Comparison of ENCODE assay signal across 9 cellular contexts in genomic region chr4:143377635-143378099, GRCh38. TPM values are rescaled to one million over a fixed set of nuclear protein-coding genes. Genes with fewer than 3 reads are reported as not detected.
A peak's percentile ranks its signal among the peaks of the same experiment; 100 is the strongest.
DNase-seq lines count a peak whose midpoint lies in the region; ATAC-seq, FAIRE-seq and TF ChIP-seq lines count a peak whose summit lies in the region.
"Had no signal": no experiment of that assay in that cellular context is flagged by ENCODE, and none has a peak within 500 bp of the region (broad histone marks: within the 10 kb centered on the region; RNA-seq: fewer than 3 reads in every experiment).

No MANE protein-coding gene starts in this region.

- DNase-seq in IMR-90 (no peak), GM10266 (ENCODE audit: extremely low spot score) (no peak), H54 (ENCODE audit: insufficient read length, low spot score) (no peak), H9 (no peak), Caco-2 (no peak)
- DNase-seq: GDM1 had no signal

- H3K27me3 Mint-ChIP-seq in H9 (ENCODE audit: low read depth), result no peaks in the 10 kb centered on the region
- no peaks in the 10 kb centered on the region for H3K27me3 Mint-ChIP-seq in Caco-2 (ENCODE audit: insufficient read depth, unreplicated experiment)

- ATAC-seq in GM18519 (IDR thresholded peaks at IDR 0.05; ENCODE audit: low FRiP score, unreplicated experiment) (peak; percentile 55), GM21737 (IDR thresholded peaks at IDR 0.05; ENCODE audit: unreplicated experiment) (peak; percentile 33), IMR-90 (ENCODE audit: low read depth) (no peak)

- no peak for TF ChIP-seq RAD21 in IMR-90 (IDR thresholded peaks at IDR 0.05; ENCODE audit: low read length)

- H3K23me2 ChIP-seq in H9 (ENCODE audit: insufficient read length, low read depth, low read length, poor library complexity, severe bottlenecking), result no peaks in the 10 kb centered on the region

- H3K27me3 ChIP-seq in IMR-90 (ENCODE audit: control insufficient read depth, insufficient read depth, low read length) (no peaks in the 10 kb centered on the region), muscle layer of colon (ENCODE audit: control insufficient read depth in 1 of 2, insufficient read depth in 2 of 2, low read length in 2 of 2) (no peaks in the 10 kb centered on the region), H9 (ENCODE audit: insufficient read depth, low read length) (no peaks in the 10 kb centered on the region), Caco-2 (replicated peaks; ENCODE audit: control insufficient read depth, insufficient read depth, low read length) (no peaks in the 10 kb centered on the region)

- dilution Hi-C loops in IMR-90 (cut with HindIII; ENCODE audit: low sequenced_read_pairs, unreplicated experiment), result no loop called here

- H2BK15ac ChIP-seq in IMR-90 (ENCODE audit: low read depth, low read length) (no peak overlapping the region), H9 (ENCODE audit: low read depth, low read length) (no peak overlapping the region)

- FAIRE-seq in H54 (lab: Jason Lieb, UNC), result no peak

- H3K9me3 ChIP-seq in IMR-90 (ENCODE audit: control insufficient read depth, insufficient read depth, low read length) (no peaks in the 10 kb centered on the region), muscle layer of colon (ENCODE audit: low read length) (no peaks in the 10 kb centered on the region), H9 (ENCODE audit: control insufficient read depth, low read depth, low read length) (no peaks in the 10 kb centered on the region), Caco-2 (no peaks in the 10 kb centered on the region)

- intact Hi-C loops in IMR-90 (cut with micrococcal nuclease) (loop anchor here (5.0 kb wide), 1 partner anchor 105 kb away; no protein-coding TSS in a partner anchor), Caco-2 (cut with micrococcal nuclease; ENCODE audit: unreplicated experiment) (no loop called here)

- POLR2A ChIA-PET in IMR-90 (lab: Charles Lee; ENCODE audit: unreplicated experiment), result interaction anchor here (0.6 kb wide), 1 partner anchor 192 kb away, joined by 9 read pairs; no protein-coding TSS in a partner anchor
- POLR2A ChIA-PET in Caco-2 (lab: Charles Lee), result no interaction called here

- H2BK120ac ChIP-seq in IMR-90 (ENCODE audit: low read depth, low read length) (no peak overlapping the region), H9 (ENCODE audit: low read depth, low read length, poor library complexity, severe bottlenecking) (no peak overlapping the region)

- no peak overlapping the region for H2AK5ac ChIP-seq in IMR-90 (ENCODE audit: low read depth, low read length)
- no peak overlapping the region for H2AK5ac ChIP-seq in H9 (ENCODE audit: insufficient read length, low read length)

- no peak overlapping the region for H3T11ph ChIP-seq in H9 (ENCODE audit: low read length)

- H3K18ac ChIP-seq in IMR-90 (ENCODE audit: low read depth, low read length), result no peak overlapping the region
- no peak overlapping the region for H3K18ac ChIP-seq in H9 (ENCODE audit: insufficient read length, low read depth, low read length)

- H3K4me3 ChIP-seq in IMR-90 (ENCODE audit: insufficient read depth, low read depth, low read length), result no peak overlapping the region
- H3K4me3 ChIP-seq in muscle layer of colon (ENCODE audit: low read depth in 1 of 2, low read length in 2 of 2), result no peak overlapping the region
- no peak overlapping the region for H3K4me3 ChIP-seq in Caco-2 (ENCODE audit: low read depth, low read length)

- H3K14ac ChIP-seq in IMR-90 (replicated peaks; ENCODE audit: low read depth, low read length) (no peak overlapping the region), H9 (ENCODE audit: insufficient read depth, low read length) (no peak overlapping the region)

- H3K4me3 Mint-ChIP-seq in H9 (no peak overlapping the region), Caco-2 (ENCODE audit: unreplicated experiment) (no peak overlapping the region)

- H4K8ac ChIP-seq in IMR-90 (ENCODE audit: low read depth in 2 of 2, low read length in 2 of 2), result no peak overlapping the region
- H4K8ac ChIP-seq in H9 (replicated peaks; ENCODE audit: insufficient read length, low read depth, low read length), result no peak overlapping the region

- 50% methylated on average over 1 of the region's 7 CpGs; no CpG with 5 or more reads in 1 of the 2 experiments for WGBS in IMR-90 (ENCODE audit: extremely low coverage in 2 of 2, insufficient read length in 1 of 2), 2 experiments
- WGBS in H9 (ENCODE audit: extremely low coverage, insufficient read length, low lambda C conversion rate), result no CpG with 5 or more reads among the region's 7 CpGs

- no peaks in the 10 kb centered on the region for H3K36me3 ChIP-seq in IMR-90 (ENCODE audit: control insufficient read depth, insufficient read depth, low read length)
- no peaks in the 10 kb centered on the region for H3K36me3 ChIP-seq in muscle layer of colon (ENCODE audit: insufficient read depth, low read length)
- H3K36me3 ChIP-seq in Caco-2 (ENCODE audit: control insufficient read depth, insufficient read depth, low read length), result no peaks in the 10 kb centered on the region

- CTCF ChIA-PET in IMR-90 (lab: Yijun Ruan, JAX) (no interaction called here), Caco-2 (lab: Charles Lee) (no interaction called here)

- H3K4me2 ChIP-seq in IMR-90 (ENCODE audit: low read depth, low read length) (no peak overlapping the region), H9 (ENCODE audit: insufficient read depth, insufficient read length, low read length) (no peak overlapping the region)

- H3K23ac ChIP-seq in IMR-90 (ENCODE audit: low read depth, low read length), result peak overlapping the region; percentile 17; the same call in 1 of the 2 replicates
- H3K23ac ChIP-seq in H9 (ENCODE audit: insufficient read length, low read depth, low read length), result no peak overlapping the region

- H4K5ac ChIP-seq in IMR-90 (ENCODE audit: low read depth, low read length), result no peak overlapping the region
- H4K5ac ChIP-seq in H9 (ENCODE audit: insufficient read length, low read depth, low read length), result no peak overlapping the region

- H3K56ac ChIP-seq in IMR-90 (ENCODE audit: extremely low read depth, insufficient read depth, low read length) (no peak overlapping the region), H9 (ENCODE audit: insufficient read length, low read depth, low read length) (no peak overlapping the region)

- H3K4me1 ChIP-seq in IMR-90 (ENCODE audit: control insufficient read depth, insufficient read depth, low read length) (peaks cover 15% of the 10 kb centered on the region), muscle layer of colon (ENCODE audit: insufficient read depth, low read length) (peaks cover 91% of the 10 kb centered on the region), H9 (ENCODE audit: insufficient read depth, low read length) (peaks cover 8% of the 10 kb centered on the region), Caco-2 (peaks cover 48% of the 10 kb centered on the region)

- no peaks in the 10 kb centered on the region for H3K9me3 Mint-ChIP-seq in H9
- no peaks in the 10 kb centered on the region for H3K9me3 Mint-ChIP-seq in Caco-2 (ENCODE audit: unreplicated experiment)

- no peak overlapping the region for H2BK5ac ChIP-seq in IMR-90 (ENCODE audit: low read depth, low read length, poor library complexity, severe bottlenecking)
- H2BK5ac ChIP-seq in H9 (ENCODE audit: insufficient read length, low read length), result no peak overlapping the region

- H3K79me1 ChIP-seq in IMR-90 (ENCODE audit: low read depth in 1 of 2, low read length in 2 of 2) (peaks cover 16 to 39% of the 10 kb centered on the region in 2 experiments), H9 (ENCODE audit: insufficient read depth, low read depth, low read length, poor library complexity, severe bottlenecking) (no peaks in the 10 kb centered on the region)

- no TSS peak for BruUV-seq in IMR-90 (replicated peaks; lab: Mats Ljungman, UMichigan)
- BruUV-seq in Caco-2 (replicated peaks; lab: Mats Ljungman, UMichigan), result no TSS peak

- H2BK12ac ChIP-seq in H9 (ENCODE audit: insufficient read length, low read depth, low read length), result no peak overlapping the region

- H3K9me1 ChIP-seq in IMR-90 (ENCODE audit: insufficient read depth, low read length), result peaks cover 7% of the 10 kb centered on the region

- H4K20me1 ChIP-seq in IMR-90 (ENCODE audit: insufficient read depth, low read length) (peaks cover 6% of the 10 kb centered on the region; the same call in 1 of the 2 replicates), H9 (ENCODE audit: control insufficient read depth, insufficient read depth, insufficient read length) (no peaks in the 10 kb centered on the region)

- H3K4me1 Mint-ChIP-seq in H9 (peaks cover 63 to 66% of the 10 kb centered on the region in 2 experiments), Caco-2 (ENCODE audit: low read depth, unreplicated experiment) (peaks cover 50% of the 10 kb centered on the region)

- H2AFZ ChIP-seq in IMR-90 (replicated peaks; ENCODE audit: low read length, poor library complexity) (no peak overlapping the region), H9 (ENCODE audit: low read length) (no peak overlapping the region)

- H3K27ac ChIP-seq in IMR-90 (ENCODE audit: insufficient read depth, low read length) (no peak overlapping the region), muscle layer of colon (ENCODE audit: low read depth, low read length) (peak overlapping the region; percentile 1), H9 (ENCODE audit: insufficient read length, low read depth, low read length) (no peak overlapping the region)

- H2BK20ac ChIP-seq in IMR-90 (ENCODE audit: low read depth, low read length) (no peak overlapping the region), H9 (ENCODE audit: low read depth, low read length, poor library complexity, severe bottlenecking) (no peak overlapping the region)

- in situ Hi-C loops in IMR-90 (cut with MboI; ENCODE audit: low sequenced_read_pairs), result no loop called here

- H3K4ac ChIP-seq in IMR-90 (ENCODE audit: low read depth, low read length), result no peak overlapping the region
- H3K4ac ChIP-seq in H9 (ENCODE audit: low read depth, low read length), result no peak overlapping the region

- H4K91ac ChIP-seq in IMR-90 (ENCODE audit: insufficient read depth, low read depth, low read length) (no peak overlapping the region), H9 (ENCODE audit: insufficient read length, low read depth, low read length) (no peak overlapping the region)

- H3K36me3 Mint-ChIP-seq in H9 (ENCODE audit: insufficient read depth in 1 of 3, low read depth in 3 of 3), result no peaks in the 10 kb centered on the region
- no peaks in the 10 kb centered on the region for H3K36me3 Mint-ChIP-seq in Caco-2 (ENCODE audit: insufficient read depth, unreplicated experiment)

- TF ChIP-seq CTCF in IMR-90 (conservative IDR thresholded peaks at IDR 0.05; ENCODE audit: low read depth, low read length) (no peak), GM10266 (IDR thresholded peaks at IDR 0.05; ENCODE audit: control insufficient read depth, insufficient read depth, low read depth, missing control alignments) (no peak), H9 (conservative IDR thresholded peaks at IDR 0.05) (no peak), Caco-2 (IDR thresholded peaks at IDR 0.05; ENCODE audit: insufficient read depth in 1 of 2, low read depth in 1 of 2, low read length in 1 of 2, severe bottlenecking in 1 of 2, unreplicated experiment in 1 of 2) (no peak)

- H3K9ac ChIP-seq in IMR-90 (ENCODE audit: low read depth, low read length) (no peak overlapping the region), muscle layer of colon (ENCODE audit: low read length) (no peak overlapping the region), H9 (ENCODE audit: extremely low read depth, insufficient read length, low read length) (no peak overlapping the region)

- H3K27ac Mint-ChIP-seq in H9 (no peak overlapping the region), Caco-2 (ENCODE audit: unreplicated experiment) (no peak overlapping the region)

- H2AK9ac ChIP-seq in IMR-90 (replicated peaks; ENCODE audit: low read depth, low read length, poor library complexity), result no peak overlapping the region

- no peaks in the 10 kb centered on the region for H3K79me2 ChIP-seq in H9 (ENCODE audit: insufficient read depth, low read length)

- TF ChIP-seq POLR2A in IMR-90 (IDR thresholded peaks at IDR 0.05; ENCODE audit: low read depth, low read length), result no peak
- TF ChIP-seq POLR2A in H54 (IDR thresholded peaks at IDR 0.05; ENCODE audit: low read depth, low read length), result no peak

RNA-seq across cellular contexts. Expression of gene GAB1, which starts 41.0 kb away (rescaled TPM):
- 8.9 and 12.0 TPM in 2 replicates for total RNA-seq in IMR-90 (2012; rRNA removed)
- polyA plus RNA-seq in IMR-90 (2012; rRNA removed), result 2.8 and 3.4 TPM in 2 replicates
- 1.5 and 1.9 TPM in 2 replicates for polyA plus RNA-seq in IMR-90 (2012; cell fraction: cytosol; rRNA removed)
- 1.5 and 12.0 TPM in 2 replicates for polyA plus RNA-seq in IMR-90 (2012; cell fraction: nucleus; rRNA removed; ENCODE audit: low replicate concordance)
- 13.8 and 15.3 TPM in 2 replicates for total RNA-seq in H9 (2021)
- 46.9 and 48.9 TPM in 2 replicates for total RNA-seq in Caco-2 (2022)
